In genomic region chr5:39714036-39714698, GRCh38 we compare ENCODE assay signal across 9 cellular contexts.
DNase-seq lines count a peak whose midpoint lies in the region; ATAC-seq, FAIRE-seq and TF ChIP-seq lines count a peak whose summit lies in the region.
"Had no signal": no experiment of that assay in that cellular context is flagged by ENCODE, and none has a peak within 500 bp of the region (broad histone marks: within the 10 kb centered on the region; RNA-seq: fewer than 3 reads in every experiment).

No MANE protein-coding gene starts in this region.

- DNase-seq in NCI-H510A treated with DMSO at 0.1 percent for 48 hours (lab: John Stamatoyannopoulos, UW) (peak; percentile 7), NCI-H510A (lab: John Stamatoyannopoulos, UW) (no peak), T-helper 1 cell (peak in 3 of 5 donors; percentile 14 to 38 (median 31)), middle frontal gyrus (ENCODE audit: extremely low spot score, low spot score) (peak; percentile 20), testis (peak; percentile 59)

- TF ChIP-seq CTCF in LNCAP (IDR thresholded peaks at IDR 0.05) (peak; percentile 78), testis (IDR thresholded peaks at IDR 0.05) (peak in 2 of 3 experiments; percentile 39 to 55)

- no peaks in the 10 kb centered on the region for H3K36me3 ChIP-seq in testis (ENCODE audit: low read depth, missing control alignments)

- no peak overlapping the region for H3K27ac ChIP-seq in testis

- peak; percentile 68 for FAIRE-seq in endometrium (lab: Jason Lieb, UNC)
- FAIRE-seq: G401.6 had no signal

- no peak overlapping the region for H3K4me3 ChIP-seq in testis

- no peaks in the 10 kb centered on the region for H3K27me3 ChIP-seq in testis

- TF ChIP-seq POLR2A in testis (IDR thresholded peaks at IDR 0.05), result no peak

- intact Hi-C loops in testis (cut with DNase I; ENCODE audit: low total_unique reads), result no loop called here

- H3K4me1 ChIP-seq in testis, result peaks cover 4% of the 10 kb centered on the region

- ATAC-seq in HG03378 (IDR thresholded peaks at IDR 0.05; ENCODE audit: unreplicated experiment), result no peak

- no peaks in the 10 kb centered on the region for H3K9me3 ChIP-seq in testis

- WGBS in testis, 2 donors, result 41 to 48% methylated on average over 2 of the region's 2 CpGs
